10 cellular contexts compared by ENCODE assay signal in the genomic region with DNA sequence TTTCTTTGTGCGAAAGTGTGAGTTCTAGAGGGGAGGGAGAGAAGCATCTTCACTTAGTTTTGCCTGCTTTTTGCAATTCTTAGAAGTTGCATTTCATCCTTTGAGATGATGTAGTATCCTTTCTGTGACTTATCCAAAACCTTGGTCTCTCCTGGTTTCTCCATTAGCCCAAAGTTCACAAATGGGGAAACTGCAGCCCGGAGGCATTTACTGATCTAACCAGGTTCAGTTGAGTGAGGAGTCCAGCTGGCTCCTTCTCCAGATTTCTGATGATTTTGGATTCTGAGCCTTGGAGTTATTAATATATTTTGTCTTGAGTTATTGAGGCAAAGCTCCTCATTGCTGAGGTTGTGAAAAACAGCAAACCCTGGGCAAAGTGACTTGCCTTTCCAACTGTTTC. TPM values are rescaled to one million over a fixed set of nuclear protein-coding genes. Genes with fewer than 3 reads are reported as not detected.
DNase-seq lines count a peak whose midpoint lies in the region; ATAC-seq, FAIRE-seq and TF ChIP-seq lines count a peak whose summit lies in the region.
"Had no signal": no experiment of that assay in that cellular context is flagged by ENCODE, and none has a peak within 500 bp of the region (broad histone marks: within the 10 kb centered on the region; RNA-seq: fewer than 3 reads in every experiment).

No MANE protein-coding gene starts in this region.

- no peak for ATAC-seq in activated CD8-positive, alpha-beta T cell treated with anti-CD3 and anti-CD28 coated beads, Interleukin-2, amount 10 ng/mL, durations not matched to agents 7 days and 5 days
- ATAC-seq in lower lobe of right lung (no peak), HG02571 (IDR thresholded peaks at IDR 0.05; ENCODE audit: unreplicated experiment) (no peak)

- H3K36me3 ChIP-seq in cardiac muscle cell: no peaks in the 10 kb centered on the region
- no peaks in the 10 kb centered on the region for H3K36me3 ChIP-seq in lower lobe of right lung
- H3K36me3 ChIP-seq: right atrium auricular region, transverse colon had no signal

- no peaks in the 10 kb centered on the region for H3K9me3 Mint-ChIP-seq in activated CD8-positive, alpha-beta T cell treated with anti-CD3 and anti-CD28 coated beads, Interleukin-2, amount 10 ng/mL, durations not matched to agents 7 days and 5 days (ENCODE audit: insufficient read depth)
- no peaks in the 10 kb centered on the region for H3K9me3 Mint-ChIP-seq in type B pancreatic cell

- H3K27ac Mint-ChIP-seq in activated CD8-positive, alpha-beta T cell treated with anti-CD3 and anti-CD28 coated beads, Interleukin-2, amount 10 ng/mL, durations not matched to agents 7 days and 5 days: peak overlapping the region; percentile 70
- H3K27ac Mint-ChIP-seq in type B pancreatic cell: peak overlapping the region; percentile 70

- FAIRE-seq in HTR-8/SVneo (lab: Jason Lieb, UNC): no peak

- peaks cover 8% of the 10 kb centered on the region for H3K27me3 Mint-ChIP-seq in activated CD8-positive, alpha-beta T cell treated with anti-CD3 and anti-CD28 coated beads, Interleukin-2, amount 10 ng/mL, durations not matched to agents 7 days and 5 days (ENCODE audit: low read depth)
- peaks cover 21% of the 10 kb centered on the region for H3K27me3 Mint-ChIP-seq in type B pancreatic cell

- POLR2A ChIA-PET in activated CD8-positive, alpha-beta T cell treated with anti-CD3 and anti-CD28 coated beads, Interleukin-2, amount 10 ng/mL, durations not matched to agents 7 days and 5 days (lab: Charles Lee): interaction anchor here (1.5 to 4.7 kb wide), 3 partner anchors 45 to 72 kb away, joined by 3 to 41 read pairs (median 28); no protein-coding TSS in a partner anchor

- H3K9me3 ChIP-seq in cardiac muscle cell (ENCODE audit: low read depth): no peaks in the 10 kb centered on the region
- no peaks in the 10 kb centered on the region for H3K9me3 ChIP-seq in lower lobe of right lung
- H3K9me3 ChIP-seq: right atrium auricular region, transverse colon had no signal

- TF ChIP-seq CTCF in cardiac muscle cell (IDR thresholded peaks at IDR 0.05; ENCODE audit: low read depth, low read length) (no peak), lower lobe of right lung (IDR thresholded peaks at IDR 0.05) (no peak), type B pancreatic cell (conservative IDR thresholded peaks at IDR 0.05) (no peak)

- DNase-seq in cardiac muscle cell (ENCODE audit: low read depth in 1 of 2, low spot score in 1 of 2) (no peak), cardiac septum (ENCODE audit: low spot score) (no peak), lower lobe of right lung (no peak), type B pancreatic cell (ENCODE audit: extremely low spot score, unreplicated experiment) (no peak), HTR-8/SVneo (ENCODE audit: insufficient read length, low spot score) (no peak), occipital lobe (lab: John Stamatoyannopoulos, UW) (no peak)
- no peak for DNase-seq in activated CD8-positive, alpha-beta T cell treated with anti-CD3 and anti-CD28 coated beads, Interleukin-2, amount 10 ng/mL, durations not matched to agents 7 days and 5 days

- CTCF ChIA-PET in activated CD8-positive, alpha-beta T cell treated with anti-CD3 and anti-CD28 coated beads, Interleukin-2, amount 10 ng/mL, durations not matched to agents 7 days and 5 days (lab: Charles Lee): interaction anchor here (1.0 to 10.0 kb wide), 7 partner anchors 8 to 74 kb away, joined by 3 to 104 read pairs (median 4); no protein-coding TSS in a partner anchor

- H3K27me3 ChIP-seq in cardiac muscle cell: peaks cover 43% of the 10 kb centered on the region
- no peaks in the 10 kb centered on the region for H3K27me3 ChIP-seq in lower lobe of right lung (ENCODE audit: low read depth)
- H3K27me3 ChIP-seq: right atrium auricular region, transverse colon had no signal

- intact Hi-C loops in cardiac septum (cut with DNase I) (loop anchor here (10.0 kb wide), 1 partner anchor 346 kb away; no protein-coding TSS in a partner anchor), lower lobe of right lung (cut with DNase I) (no loop called here)

- H3K4me1 Mint-ChIP-seq in activated CD8-positive, alpha-beta T cell treated with anti-CD3 and anti-CD28 coated beads, Interleukin-2, amount 10 ng/mL, durations not matched to agents 7 days and 5 days (ENCODE audit: low read depth): peaks cover 69% of the 10 kb centered on the region
- peaks cover 30% of the 10 kb centered on the region for H3K4me1 Mint-ChIP-seq in type B pancreatic cell (ENCODE audit: unreplicated experiment)

- H3K4me1 ChIP-seq in cardiac muscle cell (ENCODE audit: low read depth) (peaks cover 4% of the 10 kb centered on the region), lower lobe of right lung (peaks cover 14% of the 10 kb centered on the region)

- peaks cover 57% of the 10 kb centered on the region for H3K36me3 Mint-ChIP-seq in activated CD8-positive, alpha-beta T cell treated with anti-CD3 and anti-CD28 coated beads, Interleukin-2, amount 10 ng/mL, durations not matched to agents 7 days and 5 days (ENCODE audit: low read depth)
- peaks cover 3% of the 10 kb centered on the region for H3K36me3 Mint-ChIP-seq in type B pancreatic cell

- H3K4me3 Mint-ChIP-seq in activated CD8-positive, alpha-beta T cell treated with anti-CD3 and anti-CD28 coated beads, Interleukin-2, amount 10 ng/mL, durations not matched to agents 7 days and 5 days: peak overlapping the region; percentile 91
- H3K4me3 Mint-ChIP-seq in type B pancreatic cell: peak overlapping the region; percentile 88

- no peak overlapping the region for H3K27ac ChIP-seq in cardiac muscle cell
- H3K27ac ChIP-seq in lower lobe of right lung: no peak overlapping the region

- H3K4me3 ChIP-seq in cardiac muscle cell: peak overlapping the region; percentile 82
- peak overlapping the region; percentile 82 for H3K4me3 ChIP-seq in lower lobe of right lung

RNA-seq across cellular contexts. Expression of gene SLC1A4, which starts 1.6 kb away (rescaled TPM):
- total RNA-seq in cardiac muscle cell (31.7 and 46.8 TPM in 2 replicates), cardiac septum (22.2 TPM), lower lobe of right lung (9.7 TPM), type B pancreatic cell (ENCODE audit: low replicate concordance) (11.3 and 13.1 TPM in 2 replicates), occipital lobe (57.9 TPM)
- polyA plus RNA-seq in cardiac muscle cell: 34.2 and 37.1 TPM in 2 replicates
- 10 to 100 TPM; 48.8 to 50.1 TPM for total RNA-seq in activated CD8-positive, alpha-beta T cell treated with anti-CD3 and anti-CD28 coated beads, Interleukin-2, amount 10 ng/mL, durations not matched to agents 7 days and 5 days
